In genomic region chr12:104802198-104802597, GRCh38 we compare ENCODE assay signal across 17 cellular contexts.
DNase-seq lines count a peak whose midpoint lies in the region; TF ChIP-seq lines count a peak whose summit lies in the region.
"Had no signal": no experiment of that assay in that cellular context is flagged by ENCODE, and none has a peak within 500 bp of the region (broad histone marks: within the 10 kb centered on the region; RNA-seq: fewer than 3 reads in every experiment).

No MANE protein-coding gene starts in this region.

- no peak overlapping the region for H3K4me3 ChIP-seq in fibroblast of the aortic adventitia (ENCODE audit: low read depth, low read length)
- H3K4me3 ChIP-seq in hepatocyte: no peak overlapping the region
- H3K4me3 ChIP-seq: HAP-1 had no signal

- H3K27ac ChIP-seq in hepatocyte: no peak overlapping the region

- no peak overlapping the region for H3K4me2 ChIP-seq in hepatocyte

- H3K79me2 ChIP-seq in hepatocyte: no peaks in the 10 kb centered on the region

- H3K4me3 Mint-ChIP-seq in endothelial cell (ENCODE audit: unreplicated experiment): no peak overlapping the region
- H3K4me3 Mint-ChIP-seq: CD8-positive, alpha-beta T cell; IgD-negative memory B cell had no signal

- no peaks in the 10 kb centered on the region for H3K4me1 Mint-ChIP-seq in endothelial cell (ENCODE audit: unreplicated experiment)
- H3K4me1 Mint-ChIP-seq: IgD-negative memory B cell had no signal

- DNase-seq in EL: peak; percentile 19
- peak; percentile 28 for DNase-seq in OCI-M1 (lab: John Stamatoyannopoulos, UW)
- peak; percentile 18 for DNase-seq in amniotic epithelial cell (ENCODE audit: low read depth)
- peak; percentile 58 for DNase-seq in fibroblast of the aortic adventitia (ENCODE audit: low read depth)
- no peak for DNase-seq in endothelial cell (ENCODE audit: low spot score)
- DNase-seq in hepatocyte (ENCODE audit: low spot score): no peak
- no peak for DNase-seq in DMS53 (lab: John Stamatoyannopoulos, UW)
- no peak for DNase-seq in NCI-H2107 (lab: John Stamatoyannopoulos, UW)
- DNase-seq: BE2C; CD8-positive, alpha-beta T cell; NCI-H146; NCI-H226; NCI-H526; NK-92 treated with Interleukin-12 subunit alpha and Interleukin-12 subunit beta, amount 100 ng/mL, for 24 hours; Right ventricle myocardium superior had no signal

- no peaks in the 10 kb centered on the region for H3K27me3 ChIP-seq in hepatocyte
- H3K27me3 ChIP-seq: BE2C had no signal

- no peaks in the 10 kb centered on the region for H3K9me3 Mint-ChIP-seq in endothelial cell (ENCODE audit: unreplicated experiment)
- H3K9me3 Mint-ChIP-seq: CD8-positive, alpha-beta T cell; IgD-negative memory B cell had no signal

- WGBS in hepatocyte (ENCODE audit: low lambda C conversion rate, missing lambda C conversion rate): 88% methylated on average over 3 of the region's 3 CpGs

- peaks cover 8% of the 10 kb centered on the region for H3K9me3 ChIP-seq in hepatocyte (ENCODE audit: low read depth)
- H3K9me3 ChIP-seq: BE2C, HAP-1 had no signal

- H4K20me1 ChIP-seq in hepatocyte (ENCODE audit: insufficient read depth, poor library complexity, severe bottlenecking): no peaks in the 10 kb centered on the region

- no peak overlapping the region for H2AFZ ChIP-seq in hepatocyte

- TF ChIP-seq CTCF in fibroblast of the aortic adventitia (IDR thresholded peaks at IDR 0.05; ENCODE audit: insufficient read depth, low read length) (no peak), endothelial cell (IDR thresholded peaks at IDR 0.05; ENCODE audit: unreplicated experiment) (no peak), hepatocyte (IDR thresholded peaks at IDR 0.05; ENCODE audit: poor library complexity) (no peak)

- no peaks in the 10 kb centered on the region for H3K36me3 Mint-ChIP-seq in endothelial cell (ENCODE audit: low read depth, unreplicated experiment)
- H3K36me3 Mint-ChIP-seq: CD8-positive, alpha-beta T cell; IgD-negative memory B cell had no signal

- no peaks in the 10 kb centered on the region for H3K9me2 ChIP-seq in hepatocyte (replicated peaks; ENCODE audit: insufficient read depth)

- no peaks in the 10 kb centered on the region for H3K4me1 ChIP-seq in hepatocyte (ENCODE audit: insufficient read depth)
- H3K4me1 ChIP-seq: BE2C, HAP-1 had no signal

- H3K27me3 Mint-ChIP-seq in endothelial cell (ENCODE audit: unreplicated experiment): no peaks in the 10 kb centered on the region
- H3K27me3 Mint-ChIP-seq: IgD-negative memory B cell had no signal

- H3K36me3 ChIP-seq in hepatocyte (replicated peaks; ENCODE audit: insufficient read depth, low read depth): no peaks in the 10 kb centered on the region
- H3K36me3 ChIP-seq: BE2C, HAP-1 had no signal

- no peak overlapping the region for H3K27ac Mint-ChIP-seq in endothelial cell (ENCODE audit: unreplicated experiment)
- H3K27ac Mint-ChIP-seq: CD8-positive, alpha-beta T cell; IgD-negative memory B cell had no signal

Comparison
In these comparisons a context has a peak if more than half of its experiments do, and no peak if none do; other contexts are left out.
1. DNase-seq: peak in EL (single experiment), OCI-M1 (single experiment), amniotic epithelial cell (single experiment) and fibroblast of the aortic adventitia (single experiment); none in endothelial cell (single experiment), hepatocyte (single experiment), DMS53 (single experiment) and NCI-H2107 (single experiment).